1 cellular context compared by ENCODE assay signal in genomic region chr4:61889117-61889516, GRCh38.
TF ChIP-seq lines count a peak whose summit lies in the region.

No MANE protein-coding gene starts in this region.

TF ChIP-seq in H1, 55 proteins besides CTCF, POLR2A, EP300 and RAD21 (continued from another document):
- TF ChIP-seq SRF (IDR thresholded peaks at IDR 0.05; ENCODE audit: low read depth, low read length): no peak
- TF ChIP-seq HDAC6 (IDR thresholded peaks at IDR 0.05; ENCODE audit: low read depth, low read length): no peak
- no peak for TF ChIP-seq SP4 (IDR thresholded peaks at IDR 0.05; ENCODE audit: low read length)
- TF ChIP-seq KDM5A (IDR thresholded peaks at IDR 0.05; ENCODE audit: low read length): no peak
- TF ChIP-seq KDM1A (IDR thresholded peaks at IDR 0.05; ENCODE audit: borderline replicate concordance, low read length): peak; percentile 90
- no peak for TF ChIP-seq BRCA1 (IDR thresholded peaks at IDR 0.05; ENCODE audit: low read depth, low read length)
- TF ChIP-seq, protein P1, sequence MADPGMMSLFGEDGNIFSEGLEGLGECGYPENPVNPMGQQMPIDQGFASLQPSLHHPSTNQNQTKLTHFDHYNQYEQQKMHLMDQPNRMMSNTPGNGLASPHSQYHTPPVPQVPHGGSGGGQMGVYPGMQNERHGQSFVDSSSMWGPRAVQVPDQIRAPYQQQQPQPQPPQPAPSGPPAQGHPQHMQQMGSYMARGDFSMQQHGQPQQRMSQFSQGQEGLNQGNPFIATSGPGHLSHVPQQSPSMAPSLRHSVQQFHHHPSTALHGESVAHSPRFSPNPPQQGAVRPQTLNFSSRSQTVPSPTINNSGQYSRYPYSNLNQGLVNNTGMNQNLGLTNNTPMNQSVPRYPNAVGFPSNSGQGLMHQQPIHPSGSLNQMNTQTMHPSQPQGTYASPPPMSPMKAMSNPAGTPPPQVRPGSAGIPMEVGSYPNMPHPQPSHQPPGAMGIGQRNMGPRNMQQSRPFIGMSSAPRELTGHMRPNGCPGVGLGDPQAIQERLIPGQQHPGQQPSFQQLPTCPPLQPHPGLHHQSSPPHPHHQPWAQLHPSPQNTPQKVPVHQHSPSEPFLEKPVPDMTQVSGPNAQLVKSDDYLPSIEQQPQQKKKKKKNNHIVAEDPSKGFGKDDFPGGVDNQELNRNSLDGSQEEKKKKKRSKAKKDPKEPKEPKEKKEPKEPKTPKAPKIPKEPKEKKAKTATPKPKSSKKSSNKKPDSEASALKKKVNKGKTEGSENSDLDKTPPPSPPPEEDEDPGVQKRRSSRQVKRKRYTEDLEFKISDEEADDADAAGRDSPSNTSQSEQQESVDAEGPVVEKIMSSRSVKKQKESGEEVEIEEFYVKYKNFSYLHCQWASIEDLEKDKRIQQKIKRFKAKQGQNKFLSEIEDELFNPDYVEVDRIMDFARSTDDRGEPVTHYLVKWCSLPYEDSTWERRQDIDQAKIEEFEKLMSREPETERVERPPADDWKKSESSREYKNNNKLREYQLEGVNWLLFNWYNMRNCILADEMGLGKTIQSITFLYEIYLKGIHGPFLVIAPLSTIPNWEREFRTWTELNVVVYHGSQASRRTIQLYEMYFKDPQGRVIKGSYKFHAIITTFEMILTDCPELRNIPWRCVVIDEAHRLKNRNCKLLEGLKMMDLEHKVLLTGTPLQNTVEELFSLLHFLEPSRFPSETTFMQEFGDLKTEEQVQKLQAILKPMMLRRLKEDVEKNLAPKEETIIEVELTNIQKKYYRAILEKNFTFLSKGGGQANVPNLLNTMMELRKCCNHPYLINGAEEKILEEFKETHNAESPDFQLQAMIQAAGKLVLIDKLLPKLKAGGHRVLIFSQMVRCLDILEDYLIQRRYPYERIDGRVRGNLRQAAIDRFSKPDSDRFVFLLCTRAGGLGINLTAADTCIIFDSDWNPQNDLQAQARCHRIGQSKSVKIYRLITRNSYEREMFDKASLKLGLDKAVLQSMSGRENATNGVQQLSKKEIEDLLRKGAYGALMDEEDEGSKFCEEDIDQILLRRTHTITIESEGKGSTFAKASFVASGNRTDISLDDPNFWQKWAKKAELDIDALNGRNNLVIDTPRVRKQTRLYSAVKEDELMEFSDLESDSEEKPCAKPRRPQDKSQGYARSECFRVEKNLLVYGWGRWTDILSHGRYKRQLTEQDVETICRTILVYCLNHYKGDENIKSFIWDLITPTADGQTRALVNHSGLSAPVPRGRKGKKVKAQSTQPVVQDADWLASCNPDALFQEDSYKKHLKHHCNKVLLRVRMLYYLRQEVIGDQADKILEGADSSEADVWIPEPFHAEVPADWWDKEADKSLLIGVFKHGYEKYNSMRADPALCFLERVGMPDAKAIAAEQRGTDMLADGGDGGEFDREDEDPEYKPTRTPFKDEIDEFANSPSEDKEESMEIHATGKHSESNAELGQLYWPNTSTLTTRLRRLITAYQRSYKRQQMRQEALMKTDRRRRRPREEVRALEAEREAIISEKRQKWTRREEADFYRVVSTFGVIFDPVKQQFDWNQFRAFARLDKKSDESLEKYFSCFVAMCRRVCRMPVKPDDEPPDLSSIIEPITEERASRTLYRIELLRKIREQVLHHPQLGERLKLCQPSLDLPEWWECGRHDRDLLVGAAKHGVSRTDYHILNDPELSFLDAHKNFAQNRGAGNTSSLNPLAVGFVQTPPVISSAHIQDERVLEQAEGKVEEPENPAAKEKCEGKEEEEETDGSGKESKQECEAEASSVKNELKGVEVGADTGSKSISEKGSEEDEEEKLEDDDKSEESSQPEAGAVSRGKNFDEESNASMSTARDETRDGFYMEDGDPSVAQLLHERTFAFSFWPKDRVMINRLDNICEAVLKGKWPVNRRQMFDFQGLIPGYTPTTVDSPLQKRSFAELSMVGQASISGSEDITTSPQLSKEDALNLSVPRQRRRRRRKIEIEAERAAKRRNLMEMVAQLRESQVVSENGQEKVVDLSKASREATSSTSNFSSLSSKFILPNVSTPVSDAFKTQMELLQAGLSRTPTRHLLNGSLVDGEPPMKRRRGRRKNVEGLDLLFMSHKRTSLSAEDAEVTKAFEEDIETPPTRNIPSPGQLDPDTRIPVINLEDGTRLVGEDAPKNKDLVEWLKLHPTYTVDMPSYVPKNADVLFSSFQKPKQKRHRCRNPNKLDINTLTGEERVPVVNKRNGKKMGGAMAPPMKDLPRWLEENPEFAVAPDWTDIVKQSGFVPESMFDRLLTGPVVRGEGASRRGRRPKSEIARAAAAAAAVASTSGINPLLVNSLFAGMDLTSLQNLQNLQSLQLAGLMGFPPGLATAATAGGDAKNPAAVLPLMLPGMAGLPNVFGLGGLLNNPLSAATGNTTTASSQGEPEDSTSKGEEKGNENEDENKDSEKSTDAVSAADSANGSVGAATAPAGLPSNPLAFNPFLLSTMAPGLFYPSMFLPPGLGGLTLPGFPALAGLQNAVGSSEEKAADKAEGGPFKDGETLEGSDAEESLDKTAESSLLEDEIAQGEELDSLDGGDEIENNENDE (IDR thresholded peaks at IDR 0.05; ENCODE audit: insufficient replicate concordance, low read length): no peak
- no peak for TF ChIP-seq SIX5 (IDR thresholded peaks at IDR 0.05; ENCODE audit: low read depth, low read length)
- no peak for TF ChIP-seq SIN3A (conservative IDR thresholded peaks at IDR 0.05 in 1 of 2, IDR thresholded peaks at IDR 0.05 in 1 of 2; ENCODE audit: low read depth in 1 of 2, low read length in 2 of 2)
- peak in 1 of 2 experiments; percentile 53; a peak in 1 of 4 replicates for TF ChIP-seq HDAC2 (IDR thresholded peaks at IDR 0.05; ENCODE audit: borderline replicate concordance in 1 of 2, low read depth in 2 of 2, low read length in 2 of 2)
- no peak for TF ChIP-seq RXRA (IDR thresholded peaks at IDR 0.05; ENCODE audit: insufficient read depth, low read depth, low read length)
- no peak for TF ChIP-seq CHD1 (IDR thresholded peaks at IDR 0.05; ENCODE audit: low read depth, low read length)
